ENCODE assay signal across 21 cellular contexts in genomic region chr11:89275966-89276365, GRCh38.
"Had no signal": no experiment of that assay in that cellular context is flagged by ENCODE, and none has a peak within 500 bp of the region (broad histone marks: within the 10 kb centered on the region; RNA-seq: fewer than 3 reads in every experiment).

No MANE protein-coding gene starts in this region.

- H3K4me3 Mint-ChIP-seq: endodermal cell; naive thymus-derived CD4-positive, alpha-beta T cell; nephron progenitor cell; stimulated activated naive B cell treated with anti-CD40 and anti-IgM and Interleukin-4, amounts not matched to agents 10 μg/mL and 1 μg/mL and 100 μg/mL, for 72 hours; stimulated activated naive CD8-positive, alpha-beta T cell treated with anti-CD3 and anti-CD28 coated beads, Interleukin-15, amount 100 ng/mL, for 72 hours had no signal

- H3K27ac ChIP-seq: colonic mucosa, foreskin keratinocyte, heart right ventricle, left ventricle myocardium inferior, lower lobe of right lung, neutrophil, right atrium auricular region, sigmoid colon, skin epidermis had no signal

- H3K4me1 Mint-ChIP-seq: stimulated activated naive B cell treated with anti-CD40 and anti-IgM and Interleukin-4, amounts not matched to agents 10 μg/mL and 1 μg/mL and 100 μg/mL, for 72 hours; stimulated activated naive CD8-positive, alpha-beta T cell treated with anti-CD3 and anti-CD28 coated beads, Interleukin-15, amount 100 ng/mL, for 72 hours had no signal

- H3K27me3 Mint-ChIP-seq: naive thymus-derived CD4-positive, alpha-beta T cell; stimulated activated naive B cell treated with anti-CD40 and anti-IgM and Interleukin-4, amounts not matched to agents 10 μg/mL and 1 μg/mL and 100 μg/mL, for 72 hours had no signal

- H3K9me3 ChIP-seq: colonic mucosa, lower lobe of right lung, neutrophil, right atrium auricular region, sigmoid colon had no signal

- H3K4me1 ChIP-seq: foreskin keratinocyte, heart right ventricle, left ventricle myocardium inferior, lower lobe of right lung, right atrium auricular region, sigmoid colon had no signal

- H3K36me3 Mint-ChIP-seq: stimulated activated naive B cell treated with anti-CD40 and anti-IgM and Interleukin-4, amounts not matched to agents 10 μg/mL and 1 μg/mL and 100 μg/mL, for 72 hours had no signal

- DNase-seq: colonic mucosa; dermis blood vessel endothelial cell; endodermal cell; erythroblast; foreskin keratinocyte; heart right ventricle; left ventricle myocardium inferior; lower lobe of right lung; mesenchymal stem cell; naive thymus-derived CD4-positive, alpha-beta T cell; nephron progenitor cell; posterior cingulate gyrus; sigmoid colon; stimulated activated CD4-positive, alpha-beta T cell treated with anti-CD3 and anti-CD28 coated beads, Interleukin-2, amount 100 ng/mL, for 24 hours; stimulated activated CD4-positive, alpha-beta T cell treated with anti-CD3 and anti-CD28 coated beads, Interleukin-4, amount 100 ng/mL, for 4 hours; stimulated activated naive B cell treated with anti-CD40 and anti-IgM and Interleukin-4, amounts not matched to agents 10 μg/mL and 1 μg/mL and 100 μg/mL, for 72 hours; stimulated activated naive CD8-positive, alpha-beta T cell treated with anti-CD3 and anti-CD28 coated beads, Interleukin-15, amount 100 ng/mL, for 72 hours; trophoblast cell had no signal

- H3K27ac Mint-ChIP-seq: endodermal cell; naive thymus-derived CD4-positive, alpha-beta T cell; nephron progenitor cell; stimulated activated naive B cell treated with anti-CD40 and anti-IgM and Interleukin-4, amounts not matched to agents 10 μg/mL and 1 μg/mL and 100 μg/mL, for 72 hours; stimulated activated naive CD8-positive, alpha-beta T cell treated with anti-CD3 and anti-CD28 coated beads, Interleukin-15, amount 100 ng/mL, for 72 hours had no signal

- H3K9me3 Mint-ChIP-seq: nephron progenitor cell; stimulated activated naive CD8-positive, alpha-beta T cell treated with anti-CD3 and anti-CD28 coated beads, Interleukin-15, amount 100 ng/mL, for 72 hours had no signal

- ATAC-seq: foreskin keratinocyte; heart right ventricle; lower lobe of right lung; naive thymus-derived CD4-positive, alpha-beta T cell; stimulated activated naive B cell treated with anti-CD40 and anti-IgM and Interleukin-4, amounts not matched to agents 10 μg/mL and 1 μg/mL and 100 μg/mL, for 72 hours; stimulated activated naive CD8-positive, alpha-beta T cell treated with anti-CD3 and anti-CD28 coated beads, Interleukin-15, amount 100 ng/mL, for 72 hours had no signal

- H3K27me3 ChIP-seq: colonic mucosa, foreskin keratinocyte, heart right ventricle, neutrophil, right atrium auricular region, sigmoid colon had no signal
